In genomic region chr5:9953691-9954090, GRCh38 we compare ENCODE assay signal across 20 cellular contexts.
DNase-seq lines count a peak whose midpoint lies in the region; ATAC-seq, FAIRE-seq and TF ChIP-seq lines count a peak whose summit lies in the region.
"Had no signal": no experiment of that assay in that cellular context is flagged by ENCODE, and none has a peak within 500 bp of the region (broad histone marks: within the 10 kb centered on the region; RNA-seq: fewer than 3 reads in every experiment).

No MANE protein-coding gene starts in this region.

- H3K79me2 ChIP-seq in neural progenitor cell (ENCODE audit: low read depth) (no peaks in the 10 kb centered on the region), Karpas-422 (ENCODE audit: low read length) (no peaks in the 10 kb centered on the region)

- DNase-seq in bronchial epithelial cell (ENCODE audit: low read depth) (no peak), neural progenitor cell (ENCODE audit: low spot score) (no peak), NK-92 (lab: John Stamatoyannopoulos, UW; ENCODE audit: unreplicated experiment) (no peak), Karpas-422 (no peak)
- DNase-seq: CD4-positive, alpha-beta T cell; CD8-positive, alpha-beta memory T cell; DMS 273 treated with DMSO at 0.1 percent for 48 hours; DMS79; EL; GDM1; H7; HCEC 1CT had no signal

- H3K4me1 ChIP-seq in BLaER1 = peaks cover 55% of the 10 kb centered on the region
- peaks cover 2 to 55% (median 33%) of the 10 kb centered on the region in 10 experiments; a peak in 17 of 20 replicates for H3K4me1 ChIP-seq in BLaER1 treated with 17β-estradiol and CSF1 and Interleukin-3, amounts not matched to agents 10 nM and 100 nM
- H3K4me1 ChIP-seq in neural progenitor cell = no peaks in the 10 kb centered on the region
- H3K4me1 ChIP-seq in Karpas-422 (ENCODE audit: low read length) = no peaks in the 10 kb centered on the region

- peaks cover 3% of the 10 kb centered on the region for H3K9me3 Mint-ChIP-seq in neural progenitor cell

- no peak overlapping the region for H3K27ac ChIP-seq in BLaER1
- H3K27ac ChIP-seq in BLaER1 treated with 17β-estradiol and CSF1 and Interleukin-3, amounts not matched to agents 10 nM and 100 nM = no peak overlapping the region
- H3K27ac ChIP-seq in neural progenitor cell = no peak overlapping the region
- no peak overlapping the region for H3K27ac ChIP-seq in Karpas-422 (ENCODE audit: low read length)

- H3K9me3 ChIP-seq in BLaER1 (peaks cover 7% of the 10 kb centered on the region), neural progenitor cell (ENCODE audit: low read depth) (no peaks in the 10 kb centered on the region), Karpas-422 (ENCODE audit: low read length) (no peaks in the 10 kb centered on the region)
- peaks cover 0 to 18% (median 6%) of the 10 kb centered on the region in 11 experiments; a peak in 10 of 22 replicates for H3K9me3 ChIP-seq in BLaER1 treated with 17β-estradiol and CSF1 and Interleukin-3, amounts not matched to agents 10 nM and 100 nM (replicated peaks in 1 of 11)

- H3K9ac ChIP-seq in BLaER1 (no peak overlapping the region), neural progenitor cell (no peak overlapping the region), Karpas-422 (ENCODE audit: low read length) (no peak overlapping the region)
- no peak overlapping the region for H3K9ac ChIP-seq in BLaER1 treated with 17β-estradiol and CSF1 and Interleukin-3, amounts not matched to agents 10 nM and 100 nM

- H3F3A ChIP-seq in neural progenitor cell (ENCODE audit: low read depth) = no peaks in the 10 kb centered on the region

- H2AFZ ChIP-seq in neural progenitor cell (replicated peaks) (no peak overlapping the region), Karpas-422 (ENCODE audit: low read length) (no peak overlapping the region)

- H4K20me1 ChIP-seq in BLaER1 (no peaks in the 10 kb centered on the region), neural progenitor cell (ENCODE audit: low read depth) (no peaks in the 10 kb centered on the region), Karpas-422 (ENCODE audit: insufficient read depth, low read depth, low read length) (no peaks in the 10 kb centered on the region)
- H4K20me1 ChIP-seq in BLaER1 treated with 17β-estradiol and CSF1 and Interleukin-3, amounts not matched to agents 10 nM and 100 nM = no peaks in the 10 kb centered on the region

- H3K27me3 Mint-ChIP-seq in neural progenitor cell (ENCODE audit: insufficient read depth, low read depth) = no peaks in the 10 kb centered on the region
- H3K27me3 Mint-ChIP-seq: CD4-positive, alpha-beta T cell; CD8-positive, alpha-beta memory T cell had no signal

- FAIRE-seq in bronchial epithelial cell (lab: Jason Lieb, UNC) = peak; percentile 50
- FAIRE-seq: D721Med, GM12878, GM18507, H1 had no signal

- H3K4me2 ChIP-seq in BLaER1 (peak overlapping the region; percentile 57), neural progenitor cell (no peak overlapping the region), Karpas-422 (ENCODE audit: low read depth, low read length, poor library complexity, severe bottlenecking) (no peak overlapping the region)
- H3K4me2 ChIP-seq in BLaER1 treated with 17β-estradiol and CSF1 and Interleukin-3, amounts not matched to agents 10 nM and 100 nM = peak overlapping the region in 6 of 11 experiments; percentile 35 to 59 (median 40); a peak in 12 of 22 replicates

- H3K27me3 ChIP-seq in BLaER1 (no peaks in the 10 kb centered on the region), bronchial epithelial cell (ENCODE audit: control insufficient read depth, insufficient read depth, low read length) (no peaks in the 10 kb centered on the region), neural progenitor cell (no peaks in the 10 kb centered on the region), Karpas-422 (ENCODE audit: low read length) (no peaks in the 10 kb centered on the region)
- no peaks in the 10 kb centered on the region for H3K27me3 ChIP-seq in BLaER1 treated with 17β-estradiol and CSF1 and Interleukin-3, amounts not matched to agents 10 nM and 100 nM

- H3K4me3 Mint-ChIP-seq in neural progenitor cell = no peak overlapping the region
- H3K4me3 Mint-ChIP-seq: CD14-positive monocyte; CD4-positive, alpha-beta T cell; CD8-positive, alpha-beta memory T cell had no signal

- H3K4me3 ChIP-seq in BLaER1 (no peak overlapping the region), bronchial epithelial cell (ENCODE audit: low read depth, low read length) (no peak overlapping the region), neural progenitor cell (no peak overlapping the region), Karpas-422 (ENCODE audit: low read length) (no peak overlapping the region)
- no peak overlapping the region for H3K4me3 ChIP-seq in BLaER1 treated with 17β-estradiol and CSF1 and Interleukin-3, amounts not matched to agents 10 nM and 100 nM
- H3K4me3 ChIP-seq: GM12878 had no signal

- no peaks in the 10 kb centered on the region for H3K9me2 ChIP-seq in Karpas-422 (replicated peaks; ENCODE audit: insufficient read depth, low read length)

- H3K4me1 Mint-ChIP-seq in neural progenitor cell = peaks cover 15% of the 10 kb centered on the region
- H3K4me1 Mint-ChIP-seq: CD14-positive monocyte; CD8-positive, alpha-beta memory T cell had no signal

- no peak for TF ChIP-seq CTCF in bronchial epithelial cell (IDR thresholded peaks at IDR 0.05; ENCODE audit: insufficient read depth, low read length, severe bottlenecking)
- no peak for TF ChIP-seq CTCF in neural progenitor cell (IDR thresholded peaks at IDR 0.05)

- ATAC-seq in GM21526 (IDR thresholded peaks at IDR 0.05; ENCODE audit: low FRiP score, unreplicated experiment) = no peak
- ATAC-seq: GM12878 had no signal

- no peaks in the 10 kb centered on the region for H3K36me3 Mint-ChIP-seq in neural progenitor cell
- H3K36me3 Mint-ChIP-seq: CD14-positive monocyte; CD8-positive, alpha-beta memory T cell had no signal

- H3K36me3 ChIP-seq in BLaER1 (no peaks in the 10 kb centered on the region), bronchial epithelial cell (ENCODE audit: control insufficient read depth, insufficient read depth, low read length) (no peaks in the 10 kb centered on the region), neural progenitor cell (no peaks in the 10 kb centered on the region), Karpas-422 (ENCODE audit: insufficient read depth, low read length) (no peaks in the 10 kb centered on the region)
- no peaks in the 10 kb centered on the region for H3K36me3 ChIP-seq in BLaER1 treated with 17β-estradiol and CSF1 and Interleukin-3, amounts not matched to agents 10 nM and 100 nM

- H3K27ac Mint-ChIP-seq in neural progenitor cell = peak overlapping the region; percentile 39
- H3K27ac Mint-ChIP-seq: CD14-positive monocyte; CD4-positive, alpha-beta T cell; CD8-positive, alpha-beta memory T cell had no signal

Comparison
In these comparisons a context has a peak if more than half of its experiments do, and no peak if none do; other contexts are left out.
1. H3K4me2 ChIP-seq: peak in BLaER1 (single experiment) and BLaER1 treated with 17β-estradiol and CSF1 and Interleukin-3, amounts not matched to agents 10 nM and 100 nM (6 of 11); none in neural progenitor cell (single experiment) and Karpas-422 (single experiment).